11 cellular contexts compared by ENCODE assay signal in genomic region chr12:30417697-30418231, GRCh38.
A peak's percentile ranks its signal among the peaks of the same experiment; 100 is the strongest.
DNase-seq lines count a peak whose midpoint lies in the region; ATAC-seq and TF ChIP-seq lines count a peak whose summit lies in the region.
"Had no signal": no experiment of that assay in that cellular context is flagged by ENCODE, and none has a peak within 500 bp of the region (broad histone marks: within the 10 kb centered on the region; RNA-seq: fewer than 3 reads in every experiment).

No MANE protein-coding gene starts in this region.

- TF ChIP-seq CTCF in brain microvascular endothelial cell (IDR thresholded peaks at IDR 0.05; ENCODE audit: low read depth, low read length, missing control alignments) (no peak), GM20000 (IDR thresholded peaks at IDR 0.05; ENCODE audit: extremely low read depth, missing control alignments) (no peak)

- in situ Hi-C loops in brain microvascular endothelial cell (cut with HindIII; ENCODE audit: low pct_ligation_motif_present, low sequenced_read_pairs), result no loop called here

- H3K36me3 ChIP-seq in brain microvascular endothelial cell (replicated peaks), result no peaks in the 10 kb centered on the region

- no peaks in the 10 kb centered on the region for H3K27me3 ChIP-seq in brain microvascular endothelial cell (replicated peaks)

- peak overlapping the region; percentile 75 for H3K27ac ChIP-seq in brain microvascular endothelial cell

- DNase-seq in AG08396 (ENCODE audit: low spot score) (peak; percentile 48), HS-5 (ENCODE audit: low read depth) (peak; percentile 99), brain microvascular endothelial cell (peak; percentile 90), kidney tubule cell (ENCODE audit: low spot score) (peak; percentile 86), OCI-M1 (lab: John Stamatoyannopoulos, UW) (no peak), GM20000 (ENCODE audit: low spot score) (no peak)
- DNase-seq in activated effector memory CD4-positive, alpha-beta T cell treated with anti-CD3 and anti-CD28 coated beads, Interleukin-2, amount 50 U/mL, for 16 hours, result no peak
- DNase-seq: Caco-2, dermis blood vessel endothelial cell had no signal

- H3K4me3 ChIP-seq in brain microvascular endothelial cell (ENCODE audit: low read depth, low read length), result no peak overlapping the region

- ATAC-seq in HG02571 (IDR thresholded peaks at IDR 0.05; ENCODE audit: unreplicated experiment), result no peak
- ATAC-seq: WTC11 had no signal

Comparison
In these comparisons a context has a peak if more than half of its experiments do, and no peak if none do; other contexts are left out.
1. DNase-seq: peak in AG08396 (single experiment), HS-5 (single experiment), brain microvascular endothelial cell (single experiment) and kidney tubule cell (single experiment); none in OCI-M1 (single experiment), activated effector memory CD4-positive, alpha-beta T cell treated with anti-CD3 and anti-CD28 coated beads, Interleukin-2, amount 50 U/mL, for 16 hours (single experiment) and GM20000 (single experiment).